8 cellular contexts compared by ENCODE assay signal in the genomic region with DNA sequence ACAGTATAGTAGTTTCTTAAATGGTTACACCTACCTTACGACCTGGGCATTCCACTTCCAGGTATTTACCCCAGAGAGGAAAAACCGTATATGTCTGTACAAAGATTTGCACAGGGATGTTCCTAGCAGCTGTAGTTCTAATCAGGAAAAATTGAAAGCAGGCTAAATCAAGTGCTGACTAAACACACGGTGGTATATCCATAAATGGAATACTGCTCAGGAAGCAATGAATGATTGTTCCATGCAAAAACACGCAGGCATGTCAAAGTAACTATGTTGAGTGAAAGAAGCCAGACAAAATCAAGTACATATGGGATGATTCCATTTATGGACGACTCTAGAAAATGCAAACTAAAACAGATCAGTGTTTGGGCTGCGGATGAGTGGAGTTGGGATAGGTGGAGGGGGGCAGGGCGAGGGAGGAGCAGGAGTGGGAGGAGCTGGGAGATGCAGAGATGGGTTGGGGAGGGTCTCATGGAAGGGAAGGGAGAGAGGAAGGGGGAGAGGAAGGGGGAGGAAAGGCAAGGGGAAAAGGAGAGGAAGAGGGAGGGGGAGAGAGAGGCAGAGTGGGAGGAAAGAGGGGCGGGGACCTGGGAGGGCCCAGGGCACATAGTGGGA. TPM values are rescaled to one million over a fixed set of nuclear protein-coding genes. Genes with fewer than 3 reads are reported as not detected.
DNase-seq lines count a peak whose midpoint lies in the region; TF ChIP-seq lines count a peak whose summit lies in the region.

No MANE protein-coding gene starts in this region.

- no peak overlapping the region for H4K91ac ChIP-seq in H9 (ENCODE audit: insufficient read length, low read depth, low read length)

- H3K36me3 ChIP-seq in skeletal muscle tissue (ENCODE audit: control insufficient read depth in 3 of 3, insufficient read depth in 3 of 3, low read length in 3 of 3) = no peaks in the 10 kb centered on the region

- H3K56ac ChIP-seq in H9 (ENCODE audit: insufficient read length, low read depth, low read length) = no peak overlapping the region

- no peak overlapping the region for H3K27ac Mint-ChIP-seq in H9

- peaks cover 0 to 13% (median 10%) of the 10 kb centered on the region in 3 experiments; a peak in 5 of 7 replicates for H3K36me3 Mint-ChIP-seq in H9 (ENCODE audit: insufficient read depth in 1 of 3, low read depth in 3 of 3)

- no peaks in the 10 kb centered on the region for H3K79me1 ChIP-seq in H9 (ENCODE audit: insufficient read depth, low read depth, low read length, poor library complexity, severe bottlenecking)

- H2AK5ac ChIP-seq in H9 (ENCODE audit: insufficient read length, low read length) = no peak overlapping the region

- no peaks in the 10 kb centered on the region for H3K79me2 ChIP-seq in H9 (ENCODE audit: insufficient read depth, low read length)

- H3K14ac ChIP-seq in H9 (ENCODE audit: insufficient read depth, low read length) = no peak overlapping the region

- H3K4me2 ChIP-seq in H9 (ENCODE audit: insufficient read depth, insufficient read length, low read length) = peak overlapping the region; percentile 28

- H2BK15ac ChIP-seq in H9 (ENCODE audit: low read depth, low read length) = no peak overlapping the region

- H2AFZ ChIP-seq in H9 (ENCODE audit: low read length) = no peak overlapping the region

- H4K8ac ChIP-seq in H9 (replicated peaks; ENCODE audit: insufficient read length, low read depth, low read length) = no peak overlapping the region

- peak overlapping the region; percentile 46 for H2BK5ac ChIP-seq in H9 (ENCODE audit: insufficient read length, low read length)

- H3K27ac ChIP-seq in H9 (ENCODE audit: insufficient read length, low read depth, low read length) (no peak overlapping the region), skeletal muscle tissue (ENCODE audit: low read depth, low read length) (peak overlapping the region; percentile 89)

- no peak overlapping the region for H2BK20ac ChIP-seq in H9 (ENCODE audit: low read depth, low read length, poor library complexity, severe bottlenecking)

- H3K4me3 ChIP-seq in WI38 (ENCODE audit: low read depth, low read length) (peak overlapping the region; percentile 74), fibroblast of pulmonary artery (replicated peaks; ENCODE audit: low read depth, low read length) (peak overlapping the region; percentile 75), skeletal muscle tissue (ENCODE audit: low read length in 3 of 3) (peak overlapping the region; percentile 48 to 62 (median 60))

- H3K9ac ChIP-seq in H9 (ENCODE audit: extremely low read depth, insufficient read length, low read length) (no peak overlapping the region), skeletal muscle tissue (ENCODE audit: low read depth in 1 of 3, low read length in 3 of 3) (peak overlapping the region in 1 of 3 donors; percentile 54)

- H3K4me1 Mint-ChIP-seq in H9 = peaks cover 22 to 27% of the 10 kb centered on the region in 2 experiments

- H3K18ac ChIP-seq in H9 (ENCODE audit: insufficient read length, low read depth, low read length) = no peak overlapping the region

- no peak overlapping the region for H4K5ac ChIP-seq in H9 (ENCODE audit: insufficient read length, low read depth, low read length)

- H3K4me1 ChIP-seq in H9 (ENCODE audit: insufficient read depth, low read length) (peaks cover 11% of the 10 kb centered on the region), skeletal muscle tissue (ENCODE audit: control insufficient read depth in 3 of 3, insufficient read depth in 3 of 3, low read length in 3 of 3) (peaks cover 9 to 22% (median 14%) of the 10 kb centered on the region in 3 donors)

- no peak overlapping the region for H3K4ac ChIP-seq in H9 (ENCODE audit: low read depth, low read length)

- H3K23me2 ChIP-seq in H9 (ENCODE audit: insufficient read length, low read depth, low read length, poor library complexity, severe bottlenecking) = peaks cover 3% of the 10 kb centered on the region

- no peak overlapping the region for H2BK120ac ChIP-seq in H9 (ENCODE audit: low read depth, low read length, poor library complexity, severe bottlenecking)

- peak overlapping the region; percentile 40 to 66; a peak in 4 of 5 replicates for H3K4me3 Mint-ChIP-seq in H9

- H3K27me3 Mint-ChIP-seq in H9 (ENCODE audit: low read depth) = no peaks in the 10 kb centered on the region

- H3K27me3 ChIP-seq in H9 (ENCODE audit: insufficient read depth, low read length) (no peaks in the 10 kb centered on the region), skeletal muscle tissue (ENCODE audit: control insufficient read depth in 3 of 3, insufficient read depth in 3 of 3, low read length in 3 of 3) (no peaks in the 10 kb centered on the region)

- H4K20me1 ChIP-seq in H9 (ENCODE audit: control insufficient read depth, insufficient read depth, insufficient read length) = no peaks in the 10 kb centered on the region

- peaks cover 14 to 16% of the 10 kb centered on the region in 2 experiments for H3K9me3 Mint-ChIP-seq in H9

- DNase-seq in H9 (no peak), fibroblast of pulmonary artery (ENCODE audit: low read depth) (peak; percentile 42), ecto neural progenitor cell (ENCODE audit: low spot score) (no peak), NCI-H2029 treated with DMSO at 0.1 percent for 48 hours (lab: John Stamatoyannopoulos, UW) (no peak), NCI-H226 (no peak)
- DNase-seq in activated CD4-positive, alpha-beta T cell treated with anti-CD3 and anti-CD28 coated beads for 48 hours = no peak

- H3T11ph ChIP-seq in H9 (ENCODE audit: low read length) = no peak overlapping the region

- no peak overlapping the region for H3K23ac ChIP-seq in H9 (ENCODE audit: insufficient read length, low read depth, low read length)

- no CpG with 5 or more reads among the region's 8 CpGs for WGBS in H9 (ENCODE audit: extremely low coverage, insufficient read length, low lambda C conversion rate)

- H3K9me3 ChIP-seq in H9 (ENCODE audit: control insufficient read depth, low read depth, low read length) = no peaks in the 10 kb centered on the region
- H3K9me3 ChIP-seq in skeletal muscle tissue (ENCODE audit: control insufficient read depth in 3 of 3, low read length in 3 of 3) = no peaks in the 10 kb centered on the region

- no peak for TF ChIP-seq CTCF in H9 (conservative IDR thresholded peaks at IDR 0.05)
- no peak for TF ChIP-seq CTCF in WI38 (IDR thresholded peaks at IDR 0.05; ENCODE audit: low read depth, low read length)
- TF ChIP-seq CTCF in fibroblast of pulmonary artery (IDR thresholded peaks at IDR 0.05; ENCODE audit: low read length, missing control alignments) = no peak

- H2BK12ac ChIP-seq in H9 (ENCODE audit: insufficient read length, low read depth, low read length) = no peak overlapping the region

RNA-seq across cellular contexts. Expression of a gene that starts 0.5 kb away (rescaled TPM):
- total RNA-seq in H9 (2021) = 17.1 and 18.0 TPM in 2 replicates
- total RNA-seq in skeletal muscle tissue = 15.7 TPM
